Comparison of ENCODE assay signal across 1 cellular context in the genomic region with DNA sequence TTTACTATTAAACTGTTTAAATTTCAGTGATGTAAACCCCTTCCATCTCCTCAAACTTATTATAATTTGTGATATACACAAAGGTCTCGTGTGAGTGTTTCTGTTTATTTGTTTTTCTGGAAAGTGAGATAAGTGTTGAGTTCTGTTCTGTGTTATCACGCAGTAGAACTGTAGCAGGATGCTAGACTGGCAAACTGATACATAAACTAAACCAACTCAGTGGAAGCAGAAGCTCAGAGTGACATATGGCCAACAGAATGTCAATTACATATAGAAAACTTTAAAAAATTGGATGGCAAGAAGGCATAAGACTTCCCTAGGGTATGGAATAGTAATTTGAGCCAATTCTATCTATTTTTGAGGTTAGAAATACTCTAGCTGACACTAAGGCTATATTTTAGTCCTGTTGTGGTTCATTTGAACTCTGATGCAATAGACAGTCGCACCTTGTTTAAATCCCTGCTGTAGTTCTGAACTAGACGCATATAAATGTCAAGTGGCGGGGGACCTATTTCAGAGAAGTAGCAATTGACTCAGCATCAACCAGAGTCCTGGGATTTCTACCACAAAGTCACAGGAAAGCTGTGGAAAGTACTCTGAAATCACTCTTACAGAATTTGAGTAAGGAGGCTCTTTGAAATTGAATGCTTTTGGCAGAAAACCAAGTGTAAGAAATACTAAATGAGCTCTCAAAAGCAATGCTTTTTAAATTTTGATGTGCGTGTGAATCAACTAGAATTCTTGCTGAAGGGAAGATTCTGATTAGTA.
TF ChIP-seq lines count a peak whose summit lies in the region.

No MANE protein-coding gene starts in this region.

TF ChIP-seq in GM23338, 12 proteins besides CTCF, POLR2A, EP300 and RAD21 (continued from another document):
- TF ChIP-seq, protein P1, sequence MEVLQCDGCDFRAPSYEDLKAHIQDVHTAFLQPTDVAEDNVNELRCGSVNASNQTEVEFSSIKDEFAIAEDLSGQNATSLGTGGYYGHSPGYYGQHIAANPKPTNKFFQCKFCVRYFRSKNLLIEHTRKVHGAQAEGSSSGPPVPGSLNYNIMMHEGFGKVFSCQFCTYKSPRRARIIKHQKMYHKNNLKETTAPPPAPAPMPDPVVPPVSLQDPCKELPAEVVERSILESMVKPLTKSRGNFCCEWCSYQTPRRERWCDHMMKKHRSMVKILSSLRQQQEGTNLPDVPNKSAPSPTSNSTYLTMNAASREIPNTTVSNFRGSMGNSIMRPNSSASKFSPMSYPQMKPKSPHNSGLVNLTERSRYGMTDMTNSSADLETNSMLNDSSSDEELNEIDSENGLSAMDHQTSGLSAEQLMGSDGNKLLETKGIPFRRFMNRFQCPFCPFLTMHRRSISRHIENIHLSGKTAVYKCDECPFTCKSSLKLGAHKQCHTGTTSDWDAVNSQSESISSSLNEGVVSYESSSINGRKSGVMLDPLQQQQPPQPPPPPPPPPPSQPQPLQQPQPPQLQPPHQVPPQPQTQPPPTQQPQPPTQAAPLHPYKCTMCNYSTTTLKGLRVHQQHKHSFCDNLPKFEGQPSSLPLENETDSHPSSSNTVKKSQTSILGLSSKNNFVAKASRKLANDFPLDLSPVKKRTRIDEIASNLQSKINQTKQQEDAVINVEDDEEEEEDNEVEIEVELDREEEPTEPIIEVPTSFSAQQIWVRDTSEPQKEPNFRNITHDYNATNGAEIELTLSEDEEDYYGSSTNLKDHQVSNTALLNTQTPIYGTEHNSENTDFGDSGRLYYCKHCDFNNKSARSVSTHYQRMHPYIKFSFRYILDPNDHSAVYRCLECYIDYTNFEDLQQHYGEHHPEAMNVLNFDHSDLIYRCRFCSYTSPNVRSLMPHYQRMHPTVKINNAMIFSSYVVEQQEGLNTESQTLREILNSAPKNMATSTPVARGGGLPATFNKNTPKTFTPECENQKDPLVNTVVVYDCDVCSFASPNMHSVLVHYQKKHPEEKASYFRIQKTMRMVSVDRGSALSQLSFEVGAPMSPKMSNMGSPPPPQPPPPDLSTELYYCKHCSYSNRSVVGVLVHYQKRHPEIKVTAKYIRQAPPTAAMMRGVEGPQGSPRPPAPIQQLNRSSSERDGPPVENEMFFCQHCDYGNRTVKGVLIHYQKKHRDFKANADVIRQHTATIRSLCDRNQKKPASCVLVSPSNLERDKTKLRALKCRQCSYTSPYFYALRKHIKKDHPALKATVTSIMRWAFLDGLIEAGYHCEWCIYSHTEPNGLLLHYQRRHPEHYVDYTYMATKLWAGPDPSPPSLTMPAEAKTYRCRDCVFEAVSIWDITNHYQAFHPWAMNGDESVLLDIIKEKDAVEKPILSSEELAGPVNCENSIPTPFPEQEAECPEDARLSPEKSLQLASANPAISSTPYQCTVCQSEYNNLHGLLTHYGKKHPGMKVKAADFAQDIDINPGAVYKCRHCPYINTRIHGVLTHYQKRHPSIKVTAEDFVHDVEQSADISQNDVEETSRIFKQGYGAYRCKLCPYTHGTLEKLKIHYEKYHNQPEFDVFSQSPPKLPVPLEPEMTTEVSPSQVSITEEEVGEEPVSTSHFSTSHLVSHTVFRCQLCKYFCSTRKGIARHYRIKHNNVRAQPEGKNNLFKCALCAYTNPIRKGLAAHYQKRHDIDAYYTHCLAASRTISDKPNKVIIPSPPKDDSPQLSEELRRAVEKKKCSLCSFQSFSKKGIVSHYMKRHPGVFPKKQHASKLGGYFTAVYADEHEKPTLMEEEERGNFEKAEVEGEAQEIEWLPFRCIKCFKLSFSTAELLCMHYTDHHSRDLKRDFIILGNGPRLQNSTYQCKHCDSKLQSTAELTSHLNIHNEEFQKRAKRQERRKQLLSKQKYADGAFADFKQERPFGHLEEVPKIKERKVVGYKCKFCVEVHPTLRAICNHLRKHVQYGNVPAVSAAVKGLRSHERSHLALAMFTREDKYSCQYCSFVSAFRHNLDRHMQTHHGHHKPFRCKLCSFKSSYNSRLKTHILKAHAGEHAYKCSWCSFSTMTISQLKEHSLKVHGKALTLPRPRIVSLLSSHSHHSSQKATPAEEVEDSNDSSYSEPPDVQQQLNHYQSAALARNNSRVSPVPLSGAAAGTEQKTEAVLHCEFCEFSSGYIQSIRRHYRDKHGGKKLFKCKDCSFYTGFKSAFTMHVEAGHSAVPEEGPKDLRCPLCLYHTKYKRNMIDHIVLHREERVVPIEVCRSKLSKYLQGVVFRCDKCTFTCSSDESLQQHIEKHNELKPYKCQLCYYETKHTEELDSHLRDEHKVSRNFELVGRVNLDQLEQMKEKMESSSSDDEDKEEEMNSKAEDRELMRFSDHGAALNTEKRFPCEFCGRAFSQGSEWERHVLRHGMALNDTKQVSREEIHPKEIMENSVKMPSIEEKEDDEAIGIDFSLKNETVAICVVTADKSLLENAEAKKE (CRISPR knock-in tag; IDR thresholded peaks at IDR 0.05): no peak
- TF ChIP-seq JUNB (IDR thresholded peaks at IDR 0.05; ENCODE audit: unreplicated experiment) (no peak), EZH2phosphoT487 (IDR thresholded peaks at IDR 0.05; ENCODE audit: unreplicated experiment) (no peak), CREB1 (CRISPR knock-in tag; IDR thresholded peaks at IDR 0.05; ENCODE audit: low read depth) (no peak)
- TF ChIP-seq, protein P2, sequence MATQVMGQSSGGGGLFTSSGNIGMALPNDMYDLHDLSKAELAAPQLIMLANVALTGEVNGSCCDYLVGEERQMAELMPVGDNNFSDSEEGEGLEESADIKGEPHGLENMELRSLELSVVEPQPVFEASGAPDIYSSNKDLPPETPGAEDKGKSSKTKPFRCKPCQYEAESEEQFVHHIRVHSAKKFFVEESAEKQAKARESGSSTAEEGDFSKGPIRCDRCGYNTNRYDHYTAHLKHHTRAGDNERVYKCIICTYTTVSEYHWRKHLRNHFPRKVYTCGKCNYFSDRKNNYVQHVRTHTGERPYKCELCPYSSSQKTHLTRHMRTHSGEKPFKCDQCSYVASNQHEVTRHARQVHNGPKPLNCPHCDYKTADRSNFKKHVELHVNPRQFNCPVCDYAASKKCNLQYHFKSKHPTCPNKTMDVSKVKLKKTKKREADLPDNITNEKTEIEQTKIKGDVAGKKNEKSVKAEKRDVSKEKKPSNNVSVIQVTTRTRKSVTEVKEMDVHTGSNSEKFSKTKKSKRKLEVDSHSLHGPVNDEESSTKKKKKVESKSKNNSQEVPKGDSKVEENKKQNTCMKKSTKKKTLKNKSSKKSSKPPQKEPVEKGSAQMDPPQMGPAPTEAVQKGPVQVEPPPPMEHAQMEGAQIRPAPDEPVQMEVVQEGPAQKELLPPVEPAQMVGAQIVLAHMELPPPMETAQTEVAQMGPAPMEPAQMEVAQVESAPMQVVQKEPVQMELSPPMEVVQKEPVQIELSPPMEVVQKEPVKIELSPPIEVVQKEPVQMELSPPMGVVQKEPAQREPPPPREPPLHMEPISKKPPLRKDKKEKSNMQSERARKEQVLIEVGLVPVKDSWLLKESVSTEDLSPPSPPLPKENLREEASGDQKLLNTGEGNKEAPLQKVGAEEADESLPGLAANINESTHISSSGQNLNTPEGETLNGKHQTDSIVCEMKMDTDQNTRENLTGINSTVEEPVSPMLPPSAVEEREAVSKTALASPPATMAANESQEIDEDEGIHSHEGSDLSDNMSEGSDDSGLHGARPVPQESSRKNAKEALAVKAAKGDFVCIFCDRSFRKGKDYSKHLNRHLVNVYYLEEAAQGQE (IDR thresholded peaks at IDR 0.05; ENCODE audit: unreplicated experiment): no peak
